In genomic region chr17:6078370-6078950, GRCh38 we compare ENCODE assay signal across 23 cellular contexts. TPM values are rescaled to one million over a fixed set of nuclear protein-coding genes. Genes with fewer than 3 reads are reported as not detected.
DNase-seq lines count a peak whose midpoint lies in the region; ATAC-seq, FAIRE-seq and TF ChIP-seq lines count a peak whose summit lies in the region.
"Had no signal": no experiment of that assay in that cellular context is flagged by ENCODE, and none has a peak within 500 bp of the region (broad histone marks: within the 10 kb centered on the region; RNA-seq: fewer than 3 reads in every experiment).

No MANE protein-coding gene starts in this region.

- WGBS in ectodermal cell, 2 experiments = 79 to 86% methylated on average over 9 of the region's 9 CpGs

- peaks cover 13% of the 10 kb centered on the region; the same call in 1 of the 2 replicates for H3K36me3 Mint-ChIP-seq in WTC11
- H3K36me3 Mint-ChIP-seq: CD4-positive, CD25-positive, alpha-beta regulatory T cell had no signal

- H3K27me3 ChIP-seq in ectodermal cell (ENCODE audit: control insufficient read depth, insufficient read depth, low read length, poor library complexity, severe bottlenecking) = no peaks in the 10 kb centered on the region
- H3K27me3 ChIP-seq: Peyer's patch had no signal

- no peak overlapping the region for H3K4me3 ChIP-seq in ectodermal cell (ENCODE audit: insufficient read depth, low read depth, low read length)
- H3K4me3 ChIP-seq: GM23248, K562, Peyer's patch had no signal

- no peaks in the 10 kb centered on the region for H3K9me3 ChIP-seq in ectodermal cell (ENCODE audit: control insufficient read depth, low read length)
- H3K9me3 ChIP-seq: Peyer's patch had no signal

- DNase-seq in D721Med (ENCODE audit: insufficient read length, low spot score) (peak; percentile 66), WTC11 (ENCODE audit: low spot score) (no peak), retina (peak; percentile 68), left lobe of liver (ENCODE audit: low spot score) (no peak), NCI-H2227 (lab: John Stamatoyannopoulos, UW; ENCODE audit: unreplicated experiment) (no peak), SHP77 treated with DMSO at 0.1 percent for 48 hours (lab: John Stamatoyannopoulos, UW) (no peak), omental fat pad (ENCODE audit: low spot score) (no peak)
- DNase-seq: CD4-positive, CD25-positive, alpha-beta regulatory T cell; DND-41; GDM1; GM23248; HFFc6; NCI-H1092 treated with DMSO at 0.1 percent for 48 hours; NCI-H1694 treated with DMSO at 0.1 percent for 48 hours; NCI-H446 treated with DMSO at 0.1 percent for 48 hours; Peyer's patch; SIG-M5 had no signal

- H3K9me3 Mint-ChIP-seq in WTC11 = no peaks in the 10 kb centered on the region
- H3K9me3 Mint-ChIP-seq: CD4-positive, CD25-positive, alpha-beta regulatory T cell; HFFc6 had no signal

- POLR2A ChIA-PET in WTC11 (lab: Charles Lee) = no interaction called here

- H3K4me1 Mint-ChIP-seq in WTC11 = peaks cover 42% of the 10 kb centered on the region
- H3K4me1 Mint-ChIP-seq: CD4-positive, CD25-positive, alpha-beta regulatory T cell had no signal

- ATAC-seq in WTC11 (no peak), left lobe of liver (no peak), omental fat pad (ENCODE audit: low FRiP score) (no peak)
- ATAC-seq: K562 had no signal

- peak overlapping the region; percentile 88 for H3K27ac ChIP-seq in ectodermal cell (ENCODE audit: insufficient read depth, low read depth, low read length, poor library complexity, severe bottlenecking)
- H3K27ac ChIP-seq: GM23248, HL-60, Peyer's patch had no signal

- no peak overlapping the region for H3K4me3 Mint-ChIP-seq in WTC11
- H3K4me3 Mint-ChIP-seq: CD4-positive, CD25-positive, alpha-beta regulatory T cell; HFFc6 had no signal

- H3K36me3 ChIP-seq in ectodermal cell (ENCODE audit: control insufficient read depth, insufficient read depth, low read length) = peaks cover 6% of the 10 kb centered on the region

- peak; percentile 91 for FAIRE-seq in D721Med (lab: Jason Lieb, UNC)
- FAIRE-seq: GM12892, GM19239, K562 had no signal

- CTCF ChIA-PET in WTC11 (lab: Charles Lee) = interaction anchor here (1.2 kb wide), 1 partner anchor 372 kb away, joined by 3 read pairs; no protein-coding TSS in a partner anchor

- no peak for TF ChIP-seq CTCF in D721Med (IDR thresholded peaks at IDR 0.05; ENCODE audit: insufficient read depth, missing control alignments)
- no peak for TF ChIP-seq CTCF in WTC11 (IDR thresholded peaks at IDR 0.05)
- TF ChIP-seq CTCF in omental fat pad (IDR thresholded peaks at IDR 0.05) = no peak

- no peaks in the 10 kb centered on the region for H3K27me3 Mint-ChIP-seq in WTC11 (ENCODE audit: low read depth)

- peaks cover 61% of the 10 kb centered on the region for H3K4me1 ChIP-seq in ectodermal cell (ENCODE audit: control insufficient read depth, insufficient read depth, low read length)
- H3K4me1 ChIP-seq: Peyer's patch had no signal

- peak overlapping the region; percentile 87 for H3K27ac Mint-ChIP-seq in WTC11
- H3K27ac Mint-ChIP-seq: CD4-positive, CD25-positive, alpha-beta regulatory T cell; HFFc6 had no signal

TF ChIP-seq in WTC11, 78 proteins besides CTCF, POLR2A, EP300 and RAD21:
- TF ChIP-seq GTF2I (CRISPR knock-in tag; conservative IDR thresholded peaks at IDR 0.05) = peak; percentile 74; the same call in 1 of the 2 replicates
- no peak for TF ChIP-seq SMAD4 (CRISPR knock-in tag; IDR thresholded peaks at IDR 0.05)
TF ChIP-seq in WTC11: peak in this region for 1.

RNA-seq across cellular contexts. Expression of gene WSCD1, which starts 8.3 kb away (rescaled TPM):
- total RNA-seq in WTC11 (2021) = 57.5 to 80.2 TPM (median 71.9 TPM) in 3 replicates
- 60.7 TPM for polyA plus RNA-seq in ectodermal cell (2013, experiment 1 of 4)
- 74.9 TPM for polyA plus RNA-seq in ectodermal cell (2013, experiment 2 of 4)
- polyA plus RNA-seq in ectodermal cell (2013, experiment 3 of 4) = 48.0 TPM
- 53.9 TPM for polyA plus RNA-seq in ectodermal cell (2013, experiment 4 of 4)
- 2.9 TPM for total RNA-seq in left lobe of liver
- 1 to 10 TPM in 3 of 4 donors, under 1 TPM in 1; 0.93 to 6.1 (median 2.4) TPM for total RNA-seq in omental fat pad
- total RNA-seq: CD4-positive, CD25-positive, alpha-beta regulatory T cell; HFFc6; K562; M059J had no signal
- polyA plus RNA-seq: CD4-positive, CD25-positive, alpha-beta regulatory T cell; GM23248; K562 had no signal

Comparison
In these comparisons a context has a peak if more than half of its experiments do, and no peak if none do; other contexts are left out.
1. DNase-seq: peak in D721Med (single experiment) and retina (single experiment); none in WTC11 (single experiment), left lobe of liver (single experiment), NCI-H2227 (single experiment), SHP77 treated with DMSO at 0.1 percent for 48 hours (single experiment) and omental fat pad (single experiment).